7 cellular contexts compared by ENCODE assay signal in genomic region chr5:69369369-69370121, GRCh38. TPM values are rescaled to one million over a fixed set of nuclear protein-coding genes. Genes with fewer than 3 reads are reported as not detected.
DNase-seq lines count a peak whose midpoint lies in the region; ATAC-seq and TF ChIP-seq lines count a peak whose summit lies in the region.

TSS of gene AK6 (minus strand) at chr5:69369520. CDS start at chr5:69369490, 30 bp downstream.
TSS of gene RAD17 (plus strand) at chr5:69369818. CDS start at chr5:69372209, 2,391 bp downstream.
TSS of gene TAF9 (minus strand) at chr5:69369520. CDS start at chr5:69365737, 3,783 bp downstream.

- ATAC-seq in GM18505 (IDR thresholded peaks at IDR 0.05; ENCODE audit: unreplicated experiment): peak; percentile 89
- peak; percentile 92 for ATAC-seq in HG02973 (IDR thresholded peaks at IDR 0.05; ENCODE audit: unreplicated experiment)

- peaks cover 5% of the 10 kb centered on the region for H4K20me1 ChIP-seq in hepatocyte (ENCODE audit: insufficient read depth, poor library complexity, severe bottlenecking)

- no peak for TF ChIP-seq CTCF in astrocyte of the cerebellum (IDR thresholded peaks at IDR 0.05; ENCODE audit: low read depth, low read length, missing control alignments)
- no peak for TF ChIP-seq CTCF in hepatocyte (IDR thresholded peaks at IDR 0.05; ENCODE audit: poor library complexity)

- peak within 1 kb of the TSS; percentile 84 for H3K4me2 ChIP-seq in hepatocyte

- DNase-seq in NCI-H2029 (lab: John Stamatoyannopoulos, UW) (peak; percentile 86), T-helper 22 cell (ENCODE audit: low read depth) (peak; percentile 86), astrocyte of the cerebellum (ENCODE audit: low read depth) (peak; percentile 70), hepatocyte (ENCODE audit: low spot score) (peak; percentile 95), renal cortical epithelial cell (ENCODE audit: low read depth) (peak; percentile 79)

- H3K27ac ChIP-seq in hepatocyte: peak within 1 kb of the TSS; percentile 99

- 1% methylated on average over 62 of the region's 63 CpGs for WGBS in hepatocyte (ENCODE audit: low lambda C conversion rate, missing lambda C conversion rate)

- peak within 1 kb of the TSS; percentile 71 for H2AFZ ChIP-seq in hepatocyte

- peak; percentile 90 for TF ChIP-seq POLR2A in GM18505 (IDR thresholded peaks at IDR 0.05; ENCODE audit: borderline replicate concordance, extremely low read depth, insufficient read depth, insufficient read length)

- in situ Hi-C loops in astrocyte of the cerebellum (cut with HindIII; ENCODE audit: low sequenced_read_pairs): no loop called here

- peaks cover 15% of the 10 kb centered on the region for H3K4me1 ChIP-seq in hepatocyte (ENCODE audit: insufficient read depth)

- H3K9me2 ChIP-seq in hepatocyte (replicated peaks; ENCODE audit: insufficient read depth): no peaks in the 10 kb centered on the region

- H3K36me3 ChIP-seq in hepatocyte (replicated peaks; ENCODE audit: insufficient read depth, low read depth): no peaks in the 10 kb centered on the region

- H3K27me3 ChIP-seq in hepatocyte: no peaks in the 10 kb centered on the region

- H3K4me3 ChIP-seq in astrocyte of the cerebellum (ENCODE audit: low read depth, low read length) (peak within 1 kb of the TSS; percentile 66), hepatocyte (peak within 1 kb of the TSS; percentile 81)

- H3K79me2 ChIP-seq in hepatocyte: peaks cover 78% of the 10 kb centered on the region

- no peaks in the 10 kb centered on the region for H3K9me3 ChIP-seq in hepatocyte (ENCODE audit: low read depth)

RNA-seq across cellular contexts. Expression of gene AK6, which starts in this region (rescaled TPM):
- 41.3 and 43.2 TPM in 2 replicates for total RNA-seq in hepatocyte
- 74.1 and 89.7 TPM in 2 replicates for polyA plus RNA-seq in hepatocyte
- total RNA-seq in renal cortical epithelial cell: 33.0 and 63.8 TPM in 2 replicates

RNA-seq across cellular contexts. Expression of gene RAD17, which starts in this region (rescaled TPM):
- 20.2 and 33.8 TPM in 2 replicates for total RNA-seq in hepatocyte
- 21.3 and 21.7 TPM in 2 replicates for polyA plus RNA-seq in hepatocyte
- 26.0 and 29.5 TPM in 2 replicates for total RNA-seq in renal cortical epithelial cell

RNA-seq across cellular contexts. Expression of gene TAF9, which starts in this region (rescaled TPM):
- total RNA-seq in hepatocyte (75.5 and 81.6 TPM in 2 replicates), renal cortical epithelial cell (71.3 and 83.7 TPM in 2 replicates)
- 112 and 126 TPM in 2 replicates for polyA plus RNA-seq in hepatocyte

Comparison
In these comparisons a context has a peak if more than half of its experiments do, and no peak if none do; other contexts are left out.
1. Peak in every context shown above with its lines: DNase-seq, ATAC-seq, H3K4me3 ChIP-seq and H3K27ac ChIP-seq.